ENCODE assay signal across 9 cellular contexts in the genomic region with DNA sequence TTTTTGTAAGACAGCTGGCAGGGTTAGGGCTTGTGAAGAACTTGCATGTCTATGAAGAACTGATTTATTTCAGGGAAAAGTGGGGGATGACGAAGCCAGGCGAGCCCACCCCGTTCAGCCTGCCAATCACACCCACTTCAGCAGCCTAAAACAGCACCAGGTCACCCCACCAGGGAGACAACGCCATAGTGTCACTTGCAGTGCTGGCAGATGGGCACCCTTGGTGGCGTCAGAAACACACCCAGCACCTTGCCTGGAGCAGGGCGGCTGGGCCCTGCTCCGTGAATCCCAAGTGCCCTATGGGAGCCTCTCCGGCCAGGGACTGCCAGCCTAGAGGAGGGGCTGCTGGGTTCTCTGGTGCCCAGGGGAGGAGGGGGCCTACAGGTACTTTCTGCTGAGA. TPM values are rescaled to one million over a fixed set of nuclear protein-coding genes. Genes with fewer than 3 reads are reported as not detected.
A peak's percentile ranks its signal among the peaks of the same experiment; 100 is the strongest.
DNase-seq lines count a peak whose midpoint lies in the region; ATAC-seq, FAIRE-seq and TF ChIP-seq lines count a peak whose summit lies in the region.
"Had no signal": no experiment of that assay in that cellular context is flagged by ENCODE, and none has a peak within 500 bp of the region (broad histone marks: within the 10 kb centered on the region; RNA-seq: fewer than 3 reads in every experiment).

No MANE protein-coding gene starts in this region.

- H3K4me3 Mint-ChIP-seq in activated T-cell treated with anti-CD3 and anti-CD28 coated beads, Interleukin-2, amount 50 U/mL, for 24 hours = no peak overlapping the region
- H3K4me3 Mint-ChIP-seq in activated T-helper 17 cell treated with anti-CD3 and anti-CD28 coated beads, Interleukin-2, amount 50 U/mL, for 72 hours = peak overlapping the region; percentile 71

- no peak for FAIRE-seq in HTR-8/SVneo (lab: Jason Lieb, UNC)

- H3K4me1 ChIP-seq in left lung = peaks cover 32 to 56% of the 10 kb centered on the region in 2 donors
- peaks cover 32 to 54% of the 10 kb centered on the region in 2 donors for H3K4me1 ChIP-seq in thoracic aorta (ENCODE audit: control insufficient read depth in 1 of 2, low read depth in 2 of 2)

- peak overlapping the region; percentile 79 to 95 for H3K27ac ChIP-seq in left lung
- H3K27ac ChIP-seq in thoracic aorta = peak overlapping the region; percentile 74 to 85

- H3K27ac Mint-ChIP-seq in activated T-cell treated with anti-CD3 and anti-CD28 coated beads, Interleukin-2, amount 50 U/mL, for 24 hours = peak overlapping the region; percentile 88
- H3K27ac Mint-ChIP-seq in activated T-helper 17 cell treated with anti-CD3 and anti-CD28 coated beads, Interleukin-2, amount 50 U/mL, for 72 hours = peak overlapping the region; percentile 92

- TF ChIP-seq CTCF in left lung (IDR thresholded peaks at IDR 0.05) (no peak), thoracic aorta (IDR thresholded peaks at IDR 0.05) (no peak)

- peaks cover 42% of the 10 kb centered on the region for H3K4me1 Mint-ChIP-seq in activated T-cell treated with anti-CD3 and anti-CD28 coated beads, Interleukin-2, amount 50 U/mL, for 24 hours (ENCODE audit: low read depth)
- H3K4me1 Mint-ChIP-seq in activated T-helper 17 cell treated with anti-CD3 and anti-CD28 coated beads, Interleukin-2, amount 50 U/mL, for 72 hours = peaks cover 19% of the 10 kb centered on the region

- H3K27me3 ChIP-seq in left lung (no peaks in the 10 kb centered on the region), thoracic aorta (replicated peaks; ENCODE audit: insufficient read depth) (no peaks in the 10 kb centered on the region)

- H3K9me3 ChIP-seq in left lung = no peaks in the 10 kb centered on the region
- no peaks in the 10 kb centered on the region for H3K9me3 ChIP-seq in thoracic aorta

- H3K36me3 ChIP-seq in left lung (peaks cover 0 to 39% of the 10 kb centered on the region in 2 donors), thoracic aorta (peaks cover 22% of the 10 kb centered on the region)

- H3K4me3 ChIP-seq in left lung = peak overlapping the region in 1 of 2 donors; percentile 40
- H3K4me3 ChIP-seq in thoracic aorta = no peak overlapping the region

- intact Hi-C loops in left lung (cut with DNase I) = no loop called here

- H3K27me3 Mint-ChIP-seq in activated T-cell treated with anti-CD3 and anti-CD28 coated beads, Interleukin-2, amount 50 U/mL, for 24 hours = no peaks in the 10 kb centered on the region
- H3K27me3 Mint-ChIP-seq in activated T-helper 17 cell treated with anti-CD3 and anti-CD28 coated beads, Interleukin-2, amount 50 U/mL, for 72 hours = no peaks in the 10 kb centered on the region

- peak; percentile 32 for DNase-seq in activated T-cell treated with anti-CD3 and anti-CD28 coated beads, Interleukin-2, amount 50 U/mL, for 24 hours
- no peak for DNase-seq in activated T-cell treated with anti-CD3 and anti-CD28 coated beads, Interleukin-2, amount 50 U/mL, for 1 hour
- DNase-seq in left lung (no peak), thoracic aorta (ENCODE audit: low spot score) (no peak), GOT3 (lab: John Stamatoyannopoulos, UW) (no peak), HTR-8/SVneo (ENCODE audit: insufficient read length, low spot score) (no peak)
- DNase-seq: NCI-H2107 had no signal

- H3K36me3 Mint-ChIP-seq in activated T-cell treated with anti-CD3 and anti-CD28 coated beads, Interleukin-2, amount 50 U/mL, for 24 hours (ENCODE audit: low read depth) = peaks cover 46% of the 10 kb centered on the region
- H3K36me3 Mint-ChIP-seq in activated T-helper 17 cell treated with anti-CD3 and anti-CD28 coated beads, Interleukin-2, amount 50 U/mL, for 72 hours (ENCODE audit: low read depth) = peaks cover 39% of the 10 kb centered on the region

- no peak for ATAC-seq in activated T-helper 17 cell treated with anti-CD3 and anti-CD28 coated beads, Interleukin-2, amount 50 U/mL, for 72 hours (replicated peaks)
- ATAC-seq in left lung (no peak), thoracic aorta (ENCODE audit: insufficient number of reproducible peaks, low FRiP score, low read depth) (no peak), HG02938 (IDR thresholded peaks at IDR 0.05; ENCODE audit: unreplicated experiment) (no peak)

- no peaks in the 10 kb centered on the region for H3K9me3 Mint-ChIP-seq in activated T-cell treated with anti-CD3 and anti-CD28 coated beads, Interleukin-2, amount 50 U/mL, for 24 hours
- H3K9me3 Mint-ChIP-seq in activated T-helper 17 cell treated with anti-CD3 and anti-CD28 coated beads, Interleukin-2, amount 50 U/mL, for 72 hours = no peaks in the 10 kb centered on the region

RNA-seq across cellular contexts. Expression of a gene that starts 5.0 kb away (rescaled TPM):
- 10 to 100 TPM; 39.0 to 90.2 TPM for total RNA-seq in activated T-helper 17 cell treated with anti-CD3 and anti-CD28 coated beads, Interleukin-2, amount 50 U/mL, for 72 hours
- total RNA-seq in left lung (100 to 1,000 TPM in 1 of 2 donors, 10 to 100 TPM in 1; 82.3 to 126 TPM), thoracic aorta (100 to 1,000 TPM in 1 of 2 donors, 10 to 100 TPM in 1; 91.9 to 110 TPM)

RNA-seq across cellular contexts. Expression of a gene that starts 59.2 kb away (rescaled TPM):
- 10 to 100 TPM; 51.8 to 65.6 TPM for total RNA-seq in activated T-helper 17 cell treated with anti-CD3 and anti-CD28 coated beads, Interleukin-2, amount 50 U/mL, for 72 hours
- total RNA-seq in left lung = 10 to 100 TPM; 21.1 to 43.2 TPM
- 10 to 100 TPM; 56.3 to 56.7 TPM for total RNA-seq in thoracic aorta
